Comparison of ENCODE assay signal across 11 cellular contexts in the genomic region with DNA sequence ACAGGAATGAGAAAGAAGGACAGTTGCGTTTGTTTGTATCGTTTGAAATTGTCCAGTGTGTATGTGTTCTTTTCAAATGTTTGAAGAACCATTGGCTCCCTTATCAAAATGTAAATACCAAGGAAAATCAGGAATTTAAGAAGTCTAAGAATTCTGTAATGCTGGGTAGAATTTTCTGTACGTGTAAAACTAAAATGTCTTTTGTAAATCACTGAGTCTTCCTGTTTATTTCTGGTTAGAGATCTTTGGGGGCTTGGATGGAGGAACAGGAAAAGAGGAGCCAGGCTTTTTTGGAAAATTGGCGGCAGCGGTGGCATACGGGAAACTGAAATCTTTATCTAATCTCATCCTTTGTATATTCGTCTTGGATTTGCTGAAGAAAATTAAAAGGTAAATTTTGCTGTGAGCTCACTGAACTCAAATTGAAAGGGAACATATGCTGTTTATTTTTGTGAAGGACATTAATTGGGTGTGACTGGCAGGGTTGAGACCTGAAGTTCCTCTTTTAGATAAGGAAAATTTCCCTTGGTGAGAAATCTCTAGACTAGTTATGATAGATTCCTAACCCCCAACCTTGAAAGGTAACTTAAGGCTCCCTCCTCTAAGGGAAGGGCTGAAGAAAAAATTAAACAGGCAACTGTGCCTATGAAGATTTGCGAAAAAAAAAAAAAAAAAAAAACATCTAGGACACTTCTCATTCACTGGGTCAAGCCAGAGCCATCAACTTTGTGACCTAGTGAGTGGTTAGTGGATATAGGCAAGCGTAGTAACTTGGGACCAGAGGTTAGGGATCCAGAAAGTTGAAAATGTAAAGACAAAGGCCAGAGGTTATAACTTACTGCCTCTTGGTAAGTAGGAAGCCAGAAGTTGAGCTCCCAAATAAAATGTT. TPM values are rescaled to one million over a fixed set of nuclear protein-coding genes. Genes with fewer than 3 reads are reported as not detected.
A peak's percentile ranks its signal among the peaks of the same experiment; 100 is the strongest.
DNase-seq lines count a peak whose midpoint lies in the region; ATAC-seq, FAIRE-seq and TF ChIP-seq lines count a peak whose summit lies in the region.
"Had no signal": no experiment of that assay in that cellular context is flagged by ENCODE, and none has a peak within 500 bp of the region (broad histone marks: within the 10 kb centered on the region; RNA-seq: fewer than 3 reads in every experiment).

No MANE protein-coding gene starts in this region.

- H3K36me3 ChIP-seq in keratinocyte (ENCODE audit: control insufficient read depth in 2 of 2, extremely low read depth in 1 of 2, insufficient read depth in 2 of 2, low read length in 2 of 2): no peaks in the 10 kb centered on the region
- H3K36me3 ChIP-seq: esophagus muscularis mucosa, right atrium auricular region had no signal

- TF ChIP-seq CTCF in WTC11 (IDR thresholded peaks at IDR 0.05): no peak
- no peak for TF ChIP-seq CTCF in keratinocyte (optimal IDR thresholded peaks at IDR 0.05 in 1 of 3, IDR thresholded peaks at IDR 0.05 in 1 of 3, conservative IDR thresholded peaks at IDR 0.05 in 1 of 3; ENCODE audit: extremely low read depth in 1 of 3, insufficient read depth in 2 of 3, low read length in 3 of 3)
- TF ChIP-seq CTCF in type B pancreatic cell (conservative IDR thresholded peaks at IDR 0.05): no peak

- peaks cover 5% of the 10 kb centered on the region for H3K4me1 ChIP-seq in keratinocyte (ENCODE audit: control insufficient read depth, extremely low read depth, insufficient read depth, low read length)

- intact Hi-C loops in head of caudate nucleus (cut with DNase I): loop anchor here (10.0 kb wide), 1 partner anchor 81 kb away; a partner anchor contains a TSS

- no peaks in the 10 kb centered on the region for H3K27me3 ChIP-seq in keratinocyte (ENCODE audit: control insufficient read depth, extremely low read depth, insufficient read depth, low read length)
- H3K27me3 ChIP-seq: esophagus muscularis mucosa, right atrium auricular region had no signal

- H3K4me3 ChIP-seq in keratinocyte (ENCODE audit: control insufficient read depth in 2 of 3, extremely low read depth in 1 of 3, insufficient read depth in 2 of 3, low read depth in 1 of 3, low read length in 3 of 3): no peak overlapping the region

- H3K27ac ChIP-seq in keratinocyte (ENCODE audit: control insufficient read depth, insufficient read depth, low read length): no peak overlapping the region

- H3K4me2 ChIP-seq in keratinocyte (ENCODE audit: control insufficient read depth, extremely low read depth, insufficient read depth, low read depth, low read length): peak overlapping the region; percentile 97

- peaks cover 0 to 10% of the 10 kb centered on the region in 2 donors for H3K36me3 Mint-ChIP-seq in activated T-cell treated with anti-CD3 and anti-CD28 coated beads, Interleukin-2, amount 50 U/mL, for 72 hours (ENCODE audit: insufficient read depth in 2 of 2)
- peaks cover 16% of the 10 kb centered on the region for H3K36me3 Mint-ChIP-seq in WTC11
- H3K36me3 Mint-ChIP-seq in type B pancreatic cell: no peaks in the 10 kb centered on the region

- H4K20me1 ChIP-seq in keratinocyte (ENCODE audit: control insufficient read depth, extremely low read depth, insufficient read depth, low read length): no peaks in the 10 kb centered on the region

- peaks cover 17% of the 10 kb centered on the region for H3K4me1 Mint-ChIP-seq in activated T-cell treated with anti-CD3 and anti-CD28 coated beads, Interleukin-2, amount 50 U/mL, for 72 hours (ENCODE audit: low read depth)
- H3K4me1 Mint-ChIP-seq in WTC11 (peaks cover 14% of the 10 kb centered on the region), type B pancreatic cell (ENCODE audit: unreplicated experiment) (peaks cover 14% of the 10 kb centered on the region)

- no peaks in the 10 kb centered on the region for H3K27me3 Mint-ChIP-seq in activated T-cell treated with anti-CD3 and anti-CD28 coated beads, Interleukin-2, amount 50 U/mL, for 72 hours (ENCODE audit: low read depth)
- H3K27me3 Mint-ChIP-seq in WTC11 (ENCODE audit: low read depth): peaks cover 5% of the 10 kb centered on the region; the same call in 1 of the 2 replicates
- H3K27me3 Mint-ChIP-seq in type B pancreatic cell: peaks cover 15% of the 10 kb centered on the region

- no peak overlapping the region for H3K9ac ChIP-seq in keratinocyte (ENCODE audit: control insufficient read depth, extremely low read depth, insufficient read depth, low read length)

- H3K27ac Mint-ChIP-seq in activated T-cell treated with anti-CD3 and anti-CD28 coated beads, Interleukin-2, amount 50 U/mL, for 72 hours: peak overlapping the region; percentile 90
- H3K27ac Mint-ChIP-seq in WTC11 (peak overlapping the region; percentile 66), type B pancreatic cell (peak overlapping the region; percentile 99)

- no peak for DNase-seq in activated T-cell treated with anti-CD3 and anti-CD28 coated beads, Interleukin-2, amount 50 U/mL, for 72 hours
- DNase-seq in activated T-cell treated with anti-CD3 and anti-CD28 coated beads for 4 hours (no peak), WTC11 (ENCODE audit: low spot score) (no peak), keratinocyte (ENCODE audit: low read depth, low spot score) (no peak), type B pancreatic cell (ENCODE audit: extremely low spot score, unreplicated experiment) (no peak), head of caudate nucleus (no peak)

- no peaks in the 10 kb centered on the region for H3K9me1 ChIP-seq in keratinocyte (ENCODE audit: control insufficient read depth, extremely low read depth, insufficient read depth, low read length)

- POLR2A ChIA-PET in WTC11 (lab: Charles Lee): interaction anchor here (1.1 kb wide), 1 partner anchor 8 kb away, joined by 3 read pairs; no protein-coding TSS in a partner anchor

- peak overlapping the region; percentile 99 for H2AFZ ChIP-seq in keratinocyte (ENCODE audit: control insufficient read depth, low read length)

- ATAC-seq in activated T-cell treated with anti-CD3 and anti-CD28 coated beads, Interleukin-2, amount 50 U/mL, for 72 hours (replicated peaks in 1 of 2): no peak
- no peak for ATAC-seq in WTC11
- ATAC-seq in HG03571 (IDR thresholded peaks at IDR 0.05; ENCODE audit: unreplicated experiment): no peak
- no peak for ATAC-seq in HG03095 (IDR thresholded peaks at IDR 0.05; ENCODE audit: unreplicated experiment)

- no peaks in the 10 kb centered on the region for H3K79me2 ChIP-seq in keratinocyte (ENCODE audit: control insufficient read depth, insufficient read depth, low read length)

- no peak for FAIRE-seq in keratinocyte (lab: Jason Lieb, UNC)

- peak overlapping the region; percentile 87 to 96 for H3K4me3 Mint-ChIP-seq in activated T-cell treated with anti-CD3 and anti-CD28 coated beads, Interleukin-2, amount 50 U/mL, for 72 hours
- H3K4me3 Mint-ChIP-seq in WTC11 (peak overlapping the region; percentile 85), type B pancreatic cell (peak overlapping the region; percentile 95)

- CTCF ChIA-PET in WTC11 (lab: Charles Lee): interaction anchor here (1.6 to 4.5 kb wide), 7 partner anchors 11 to 396 kb away, joined by 6 to 112 read pairs (median 10); a partner anchor contains a TSS

- no peaks in the 10 kb centered on the region for H3K9me3 ChIP-seq in keratinocyte (ENCODE audit: control insufficient read depth, low read depth, low read length)

- dilution Hi-C loops in keratinocyte (cut with MboI; ENCODE audit: extremely low pct_ligation_motif_present, low sequenced_read_pairs): no loop called here

- H3K9me3 Mint-ChIP-seq in activated T-cell treated with anti-CD3 and anti-CD28 coated beads, Interleukin-2, amount 50 U/mL, for 72 hours: peaks cover 1 to 4% of the 10 kb centered on the region in 2 donors
- peaks cover 24% of the 10 kb centered on the region for H3K9me3 Mint-ChIP-seq in WTC11
- H3K9me3 Mint-ChIP-seq in type B pancreatic cell: no peaks in the 10 kb centered on the region

TF ChIP-seq in WTC11, 78 proteins besides CTCF, POLR2A, EP300 and RAD21 (continues in another document):
- TF ChIP-seq ZNF219 (CRISPR knock-in tag; IDR thresholded peaks at IDR 0.05; ENCODE audit: borderline replicate concordance): no peak

RNA-seq across cellular contexts. Expression of a gene that starts 10.8 kb away (rescaled TPM):
- total RNA-seq in activated T-cell treated with anti-CD3 and anti-CD28 coated beads, Interleukin-2, amount 50 U/mL, for 72 hours: not detected
- total RNA-seq in WTC11 (2021) (0.66 to 0.89 TPM (median 0.68 TPM) in 3 replicates), type B pancreatic cell (ENCODE audit: low replicate concordance) (0.14 TPM in 1 of 2 replicates, not detected in the other)
- polyA plus RNA-seq in keratinocyte: 0.14 TPM in 1 of 3 replicates, not detected in the others
- polyA plus RNA-seq in keratinocyte (2011; ENCODE audit: low read depth): not detected
- polyA plus RNA-seq in keratinocyte (2011; cell fraction: cytosol; rRNA removed): not detected in 2 replicates
- polyA plus RNA-seq in keratinocyte (2011; cell fraction: nucleus; rRNA removed): 0.25 TPM in 1 of 2 replicates, not detected in the other
- not detected in 2 replicates for polyA plus RNA-seq in keratinocyte (2012; ENCODE audit: low replicate concordance)
- 0.13 TPM in 1 of 3 replicates, not detected in the others for polyA minus RNA-seq in keratinocyte
- polyA minus RNA-seq in keratinocyte (2011; cell fraction: cytosol; rRNA and poly(A)+ RNA removed): not detected
- polyA minus RNA-seq in keratinocyte (2011; cell fraction: nucleus; rRNA and poly(A)+ RNA removed): not detected in 2 replicates
- total RNA-seq: esophagus muscularis mucosa, LHCN-M2, right atrium auricular region had no signal

RNA-seq across cellular contexts. Expression of a gene that starts 39.8 kb away (rescaled TPM):
- not detected for total RNA-seq in activated T-cell treated with anti-CD3 and anti-CD28 coated beads, Interleukin-2, amount 50 U/mL, for 72 hours
- total RNA-seq in WTC11 (2021): 9.9 to 12.8 TPM (median 12.0 TPM) in 3 replicates
- 0.14 TPM in 3 replicates for polyA plus RNA-seq in keratinocyte
- polyA plus RNA-seq in keratinocyte (2011; ENCODE audit: low read depth): not detected
- polyA plus RNA-seq in keratinocyte (2011; cell fraction: cytosol; rRNA removed): 0.08 and 0.17 TPM in 2 replicates
- 0.09 and 0.17 TPM in 2 replicates for polyA plus RNA-seq in keratinocyte (2011; cell fraction: nucleus; rRNA removed)
- 0.09 TPM in 1 of 2 replicates, not detected in the other for polyA plus RNA-seq in keratinocyte (2012; ENCODE audit: low replicate concordance)
- polyA minus RNA-seq in keratinocyte: 0.10 to 0.43 TPM in 2 of 3 replicates, not detected in the other
- not detected for polyA minus RNA-seq in keratinocyte (2011; cell fraction: cytosol; rRNA and poly(A)+ RNA removed)
- polyA minus RNA-seq in keratinocyte (2011; cell fraction: nucleus; rRNA and poly(A)+ RNA removed): 0.32 TPM in 1 of 2 replicates, not detected in the other
- total RNA-seq in type B pancreatic cell (ENCODE audit: low replicate concordance): 0.33 TPM in 1 of 2 replicates, not detected in the other

RNA-seq across cellular contexts. Expression of a gene that starts 59.9 kb away (rescaled TPM):
- not detected for total RNA-seq in activated T-cell treated with anti-CD3 and anti-CD28 coated beads, Interleukin-2, amount 50 U/mL, for 72 hours
- total RNA-seq in WTC11 (2021) (29.2 to 31.0 TPM (median 30.0 TPM) in 3 replicates), type B pancreatic cell (ENCODE audit: low replicate concordance) (17.0 and 38.8 TPM in 2 replicates)
- polyA plus RNA-seq in keratinocyte: 11.4 to 17.8 TPM (median 11.6 TPM) in 3 replicates
- 8.4 TPM for polyA plus RNA-seq in keratinocyte (2011; ENCODE audit: low read depth)
- 12.0 and 12.4 TPM in 2 replicates for polyA plus RNA-seq in keratinocyte (2011; cell fraction: cytosol; rRNA removed)
- 26.6 and 28.3 TPM in 2 replicates for polyA plus RNA-seq in keratinocyte (2011; cell fraction: nucleus; rRNA removed)
- polyA plus RNA-seq in keratinocyte (2012; ENCODE audit: low replicate concordance): 11.6 and 15.9 TPM in 2 replicates
- 7.5 to 20.3 TPM (median 13.0 TPM) in 3 replicates for polyA minus RNA-seq in keratinocyte
- polyA minus RNA-seq in keratinocyte (2011; cell fraction: cytosol; rRNA and poly(A)+ RNA removed): 15.3 TPM
- 13.9 and 16.4 TPM in 2 replicates for polyA minus RNA-seq in keratinocyte (2011; cell fraction: nucleus; rRNA and poly(A)+ RNA removed)
- total RNA-seq: LHCN-M2, right atrium auricular region had no signal

Comparison
In these comparisons a context has a peak if more than half of its experiments do, and no peak if none do; other contexts are left out.
1. RNA of a gene that starts 59.9 kb away (total RNA-seq): 29.2 to 31.0 TPM in WTC11 and 17.0 to 38.8 TPM in type B pancreatic cell; not detected in activated T-cell treated with anti-CD3 and anti-CD28 coated beads, Interleukin-2, amount 50 U/mL, for 72 hours; every median in the first group is over 10 times any median in the second.
2. Peak in every context shown above with its lines, with median percentiles within 50 percentile points of each other: H3K27ac Mint-ChIP-seq and H3K4me3 Mint-ChIP-seq.